In the genomic region with DNA sequence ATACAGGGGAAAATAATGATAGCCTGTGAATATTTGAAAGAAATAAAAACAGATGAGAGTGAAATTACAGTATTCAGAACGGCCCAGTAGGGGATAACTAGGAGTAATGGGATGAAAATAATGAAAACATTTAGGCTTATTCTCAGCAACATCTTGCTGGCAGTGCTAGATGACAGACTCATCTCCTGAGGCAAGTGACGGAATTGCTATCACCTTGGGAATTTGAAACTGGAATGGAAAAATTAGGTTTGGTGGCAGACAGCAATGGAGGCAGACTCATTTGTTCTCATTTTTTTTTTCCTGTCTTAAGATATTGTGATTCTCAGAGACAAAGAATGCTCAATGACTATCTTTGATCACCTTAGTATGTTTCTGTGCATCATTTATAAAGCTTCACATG, we compare ENCODE assay signal across 21 cellular contexts.
A peak's percentile ranks its signal among the peaks of the same experiment; 100 is the strongest.
DNase-seq lines count a peak whose midpoint lies in the region; ATAC-seq lines count a peak whose summit lies in the region.
"Had no signal": no experiment of that assay in that cellular context is flagged by ENCODE, and none has a peak within 500 bp of the region (broad histone marks: within the 10 kb centered on the region; RNA-seq: fewer than 3 reads in every experiment).

No MANE protein-coding gene starts in this region.

- H3K9me3 ChIP-seq in BLaER1 treated with 17β-estradiol and CSF1 and Interleukin-3, amounts not matched to agents 10 nM and 100 nM (replicated peaks in 1 of 11): peaks cover 0 to 11% (median 0%) of the 10 kb centered on the region in 11 experiments; a peak in 6 of 22 replicates
- H3K9me3 ChIP-seq in aorta (ENCODE audit: control insufficient read depth, low read length): no peaks in the 10 kb centered on the region
- H3K9me3 ChIP-seq: BE2C had no signal

- no peaks in the 10 kb centered on the region for H3K27me3 ChIP-seq in BLaER1 treated with 17β-estradiol and CSF1 and Interleukin-3, amounts not matched to agents 10 nM and 100 nM
- no peaks in the 10 kb centered on the region for H3K27me3 ChIP-seq in aorta (ENCODE audit: control insufficient read depth in 1 of 2, insufficient read depth in 2 of 2, low read length in 1 of 2)
- H3K27me3 ChIP-seq: BE2C had no signal

- H3K9me3 Mint-ChIP-seq in activated CD4-positive, alpha-beta T cell treated with anti-CD3 and anti-CD28 coated beads, Interleukin-2, amount 10 ng/mL, durations not matched to agents 7 days and 5 days: peaks cover 3% of the 10 kb centered on the region

- no peak overlapping the region for H3K4me3 Mint-ChIP-seq in activated CD4-positive, alpha-beta T cell treated with anti-CD3 and anti-CD28 coated beads, Interleukin-2, amount 10 ng/mL, durations not matched to agents 7 days and 5 days
- H3K4me3 Mint-ChIP-seq: CD14-positive monocyte; CD4-positive, alpha-beta memory T cell; CD4-positive, CD25-positive, alpha-beta regulatory T cell; CD8-positive, alpha-beta memory T cell had no signal

- H3K4me3 ChIP-seq in BLaER1 treated with 17β-estradiol and CSF1 and Interleukin-3, amounts not matched to agents 10 nM and 100 nM: no peak overlapping the region
- no peak overlapping the region for H3K4me3 ChIP-seq in aorta (ENCODE audit: low read length in 2 of 2)

- H3K36me3 Mint-ChIP-seq in activated CD4-positive, alpha-beta T cell treated with anti-CD3 and anti-CD28 coated beads, Interleukin-2, amount 10 ng/mL, durations not matched to agents 7 days and 5 days (ENCODE audit: low read depth): no peaks in the 10 kb centered on the region
- H3K36me3 Mint-ChIP-seq: CD14-positive monocyte; CD4-positive, alpha-beta memory T cell; CD4-positive, CD25-positive, alpha-beta regulatory T cell; CD8-positive, alpha-beta memory T cell had no signal

- CTCF ChIA-PET in activated CD4-positive, alpha-beta T cell treated with anti-CD3 and anti-CD28 coated beads, Interleukin-2, amount 10 ng/mL, durations not matched to agents 7 days and 5 days (lab: Charles Lee): no interaction called here

- H3K27ac ChIP-seq in BLaER1 treated with 17β-estradiol and CSF1 and Interleukin-3, amounts not matched to agents 10 nM and 100 nM: no peak overlapping the region; a peak in 1 of 22 replicates
- H3K27ac ChIP-seq in aorta (ENCODE audit: low read depth in 1 of 2, low read length in 2 of 2): no peak overlapping the region

- WGBS in aorta, 2 donors: 38 to 52% methylated on average over 2 of the region's 2 CpGs

- intact Hi-C loops in aorta (cut with DNase I): no loop called here

- H3K9ac ChIP-seq in BLaER1 treated with 17β-estradiol and CSF1 and Interleukin-3, amounts not matched to agents 10 nM and 100 nM: no peak overlapping the region

- no peaks in the 10 kb centered on the region for H3K27me3 Mint-ChIP-seq in activated CD4-positive, alpha-beta T cell treated with anti-CD3 and anti-CD28 coated beads, Interleukin-2, amount 10 ng/mL, durations not matched to agents 7 days and 5 days
- H3K27me3 Mint-ChIP-seq: CD4-positive, alpha-beta memory T cell; CD4-positive, CD25-positive, alpha-beta regulatory T cell; CD8-positive, alpha-beta memory T cell had no signal

- peaks cover 0 to 31% (median 19%) of the 10 kb centered on the region in 10 experiments; a peak in 14 of 20 replicates for H3K4me1 ChIP-seq in BLaER1 treated with 17β-estradiol and CSF1 and Interleukin-3, amounts not matched to agents 10 nM and 100 nM
- H3K4me1 ChIP-seq in aorta (ENCODE audit: control insufficient read depth in 1 of 2, insufficient read depth in 2 of 2, low read length in 2 of 2): no peaks in the 10 kb centered on the region
- H3K4me1 ChIP-seq: BE2C had no signal

- H3K4me1 Mint-ChIP-seq in activated CD4-positive, alpha-beta T cell treated with anti-CD3 and anti-CD28 coated beads, Interleukin-2, amount 10 ng/mL, durations not matched to agents 7 days and 5 days: no peaks in the 10 kb centered on the region
- H3K4me1 Mint-ChIP-seq: CD14-positive monocyte; CD4-positive, CD25-positive, alpha-beta regulatory T cell; CD8-positive, alpha-beta memory T cell had no signal

- DNase-seq in cerebellar cortex (ENCODE audit: low spot score) (peak; percentile 4), aorta (no peak)
- no peak for DNase-seq in activated CD4-positive, alpha-beta T cell treated with anti-CD3 and anti-CD28 coated beads, Interleukin-2, amount 10 ng/mL, durations not matched to agents 7 days and 5 days
- DNase-seq: 8988T; ACHN; BE2C; C1 segment of cervical spinal cord; CD4-positive, alpha-beta memory T cell; CD4-positive, CD25-positive, alpha-beta regulatory T cell; CD8-positive, alpha-beta memory T cell; COR-L47; DMS 273 treated with DMSO at 0.1 percent for 48 hours; DMS153; DMS53; DMS79; DND-41; EL; GF-D8 had no signal

- H4K20me1 ChIP-seq in BLaER1 treated with 17β-estradiol and CSF1 and Interleukin-3, amounts not matched to agents 10 nM and 100 nM: no peaks in the 10 kb centered on the region

- POLR2A ChIA-PET in activated CD4-positive, alpha-beta T cell treated with anti-CD3 and anti-CD28 coated beads, Interleukin-2, amount 10 ng/mL, durations not matched to agents 7 days and 5 days (lab: Charles Lee): no interaction called here

- H3K36me3 ChIP-seq in BLaER1 treated with 17β-estradiol and CSF1 and Interleukin-3, amounts not matched to agents 10 nM and 100 nM: no peaks in the 10 kb centered on the region
- H3K36me3 ChIP-seq in aorta (ENCODE audit: control insufficient read depth in 1 of 2, insufficient read depth in 2 of 2, low read length in 1 of 2): no peaks in the 10 kb centered on the region
- H3K36me3 ChIP-seq: BE2C had no signal

- peak overlapping the region in 6 of 11 experiments; percentile 52 to 79 (median 65); a peak in 10 of 22 replicates for H3K4me2 ChIP-seq in BLaER1 treated with 17β-estradiol and CSF1 and Interleukin-3, amounts not matched to agents 10 nM and 100 nM

- no peak for ATAC-seq in aorta (ENCODE audit: low FRiP score)
- ATAC-seq in GM21529 (IDR thresholded peaks at IDR 0.05; ENCODE audit: unreplicated experiment): no peak

- H3K27ac Mint-ChIP-seq in activated CD4-positive, alpha-beta T cell treated with anti-CD3 and anti-CD28 coated beads, Interleukin-2, amount 10 ng/mL, durations not matched to agents 7 days and 5 days: no peak overlapping the region
- H3K27ac Mint-ChIP-seq: CD14-positive monocyte; CD4-positive, alpha-beta memory T cell; CD4-positive, CD25-positive, alpha-beta regulatory T cell had no signal
